8 cellular contexts compared by ENCODE assay signal in the genomic region with DNA sequence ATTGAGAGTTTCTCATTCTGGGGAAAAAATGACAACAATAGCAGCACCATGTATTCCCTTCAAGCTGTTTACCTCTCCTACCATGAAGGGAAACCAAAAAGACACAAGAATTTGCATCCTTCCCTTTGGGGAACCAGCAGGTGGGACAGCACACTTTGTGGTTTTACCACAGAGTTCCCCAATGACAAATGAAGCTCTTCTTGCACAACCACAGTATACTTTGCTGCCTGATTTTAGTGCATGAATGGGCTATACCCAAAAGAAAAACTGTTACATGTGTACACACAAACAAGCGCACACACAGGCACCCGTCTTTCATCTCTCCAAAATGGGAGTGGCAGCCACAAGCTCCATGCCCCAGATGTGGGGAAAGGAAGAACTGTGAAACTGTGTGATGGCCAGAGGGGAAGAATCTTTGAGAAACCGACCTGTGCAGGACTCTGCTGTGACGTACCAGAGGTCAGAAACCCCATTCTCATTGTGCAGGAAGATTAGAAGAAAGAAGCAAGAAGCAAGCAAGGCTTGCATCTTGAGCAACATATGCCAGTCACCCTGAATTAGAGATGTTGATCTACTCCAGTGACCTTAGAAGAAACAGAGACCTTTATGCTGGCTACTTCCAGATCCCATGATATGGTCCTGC. TPM values are rescaled to one million over a fixed set of nuclear protein-coding genes. Genes with fewer than 3 reads are reported as not detected.
DNase-seq lines count a peak whose midpoint lies in the region; ATAC-seq, FAIRE-seq and TF ChIP-seq lines count a peak whose summit lies in the region.

No MANE protein-coding gene starts in this region.

- no peaks in the 10 kb centered on the region for H3K9me3 ChIP-seq in MM.1S (replicated peaks; ENCODE audit: insufficient read depth, low read length)
- H3K9me3 ChIP-seq in H1 (ENCODE audit: insufficient read depth in 2 of 2, low read depth in 1 of 2, low read length in 1 of 2) = no peaks in the 10 kb centered on the region
- no peaks in the 10 kb centered on the region for H3K9me3 ChIP-seq in neural progenitor cell (ENCODE audit: low read depth)

- H3K56ac ChIP-seq in H1 (replicated peaks; ENCODE audit: insufficient read length, low read depth, low read length) = no peak overlapping the region

- peaks cover 20% of the 10 kb centered on the region for H3K4me1 ChIP-seq in MM.1S (ENCODE audit: low read length)
- peaks cover 0 to 1% (median 0%) of the 10 kb centered on the region in 4 experiments; a peak in 2 of 7 replicates for H3K4me1 ChIP-seq in H1 (replicated peaks in 1 of 4; ENCODE audit: control insufficient read depth in 3 of 4, insufficient read depth in 4 of 4, low read length in 3 of 4)
- no peaks in the 10 kb centered on the region for H3K4me1 ChIP-seq in neural progenitor cell

- POLR2A ChIA-PET in H1 (lab: Charles Lee; ENCODE audit: partially characterized antibody) = interaction anchor here (1.5 kb wide), 1 partner anchor 93 kb away, joined by 3 read pairs; no protein-coding TSS in a partner anchor

- no peaks in the 10 kb centered on the region for H3K79me1 ChIP-seq in H1 (ENCODE audit: low read depth, low read length)

- H2AK5ac ChIP-seq in H1 (ENCODE audit: low read depth, low read length) = no peak overlapping the region

- 92% methylated on average over 4 of the region's 4 CpGs; no CpG with 5 or more reads in 1 of the 2 experiments for WGBS in H1 (ENCODE audit: extremely low coverage in 1 of 2, insufficient coverage in 1 of 2, insufficient read length in 1 of 2, insufficient replicate concordance in 2 of 2, low coverage in 1 of 2, low lambda C conversion rate in 2 of 2, missing lambda C conversion rate in 1 of 2), 2 experiments

- no peak overlapping the region for H2BK12ac ChIP-seq in H1 (ENCODE audit: low read depth, low read length)

- H3K36me3 ChIP-seq in MM.1S (replicated peaks; ENCODE audit: insufficient read depth, low read length) (no peaks in the 10 kb centered on the region), H1 (ENCODE audit: control insufficient read depth in 2 of 4, insufficient read depth in 4 of 4, low read length in 3 of 4) (no peaks in the 10 kb centered on the region), neural progenitor cell (no peaks in the 10 kb centered on the region)

- TF ChIP-seq EP300 in H1 (IDR thresholded peaks at IDR 0.05; ENCODE audit: borderline replicate concordance in 1 of 2, low read depth in 2 of 2, low read length in 2 of 2) = no peak

- peak; percentile 61 for ATAC-seq in GM18499 (IDR thresholded peaks at IDR 0.05; ENCODE audit: insufficient read depth, unreplicated experiment)
- peak; percentile 74 for ATAC-seq in GM21737 (IDR thresholded peaks at IDR 0.05; ENCODE audit: unreplicated experiment)

- H3K79me2 ChIP-seq in MM.1S (ENCODE audit: low read length) (no peaks in the 10 kb centered on the region), H1 (ENCODE audit: control insufficient read depth in 1 of 2, insufficient read depth in 2 of 2, low read length in 2 of 2) (no peaks in the 10 kb centered on the region), neural progenitor cell (ENCODE audit: low read depth) (peaks cover 14% of the 10 kb centered on the region)

- H3F3A ChIP-seq in MM.1S (ENCODE audit: insufficient read depth, low read length) (peaks cover 36% of the 10 kb centered on the region), neural progenitor cell (ENCODE audit: low read depth) (peaks cover 20% of the 10 kb centered on the region)

- H4K20me1 ChIP-seq in MM.1S (ENCODE audit: insufficient read depth, low read length) (no peaks in the 10 kb centered on the region), H1 (replicated peaks in 1 of 2; ENCODE audit: control insufficient read depth in 1 of 2, insufficient read depth in 2 of 2, low read length in 2 of 2) (no peaks in the 10 kb centered on the region), neural progenitor cell (ENCODE audit: low read depth) (no peaks in the 10 kb centered on the region)

- TF ChIP-seq RAD21 in H1 (IDR thresholded peaks at IDR 0.05 in 1 of 2, conservative IDR thresholded peaks at IDR 0.05 in 1 of 2; ENCODE audit: low read depth in 2 of 2, low read length in 2 of 2) = no peak

- CTCF ChIA-PET in H1 (lab: Charles Lee; ENCODE audit: partially characterized antibody) = interaction anchor here (1.0 to 1.6 kb wide), 5 partner anchors 17 to 167 kb away, joined by 3 to 4 read pairs (median 3); no protein-coding TSS in a partner anchor

- H3K4me3 Mint-ChIP-seq in neural progenitor cell = no peak overlapping the region
- no peak overlapping the region for H3K4me3 Mint-ChIP-seq in progenitor cell of endocrine pancreas (ENCODE audit: low read depth)

- H4K5ac ChIP-seq in H1 (ENCODE audit: insufficient read length, low read depth, low read length) = no peak overlapping the region

- H3K4me2 ChIP-seq in MM.1S (ENCODE audit: low read depth, low read length) = peak overlapping the region; percentile 71
- no peak overlapping the region for H3K4me2 ChIP-seq in H1 (ENCODE audit: insufficient read depth in 1 of 2, low read depth in 2 of 2, low read length in 2 of 2)
- no peak overlapping the region for H3K4me2 ChIP-seq in neural progenitor cell

- no peak overlapping the region; the same call in 1 of the 2 replicates for H2BK20ac ChIP-seq in H1 (ENCODE audit: low read length)

- H2AFZ ChIP-seq in MM.1S (ENCODE audit: low read length) = 0 out of 2 replicates have a peak overlapping the region, but pooled peaks have one; percentile 2
- 0 out of 2 replicates have a peak overlapping the region, but pooled peaks have one; percentile 25 for H2AFZ ChIP-seq in H1 (ENCODE audit: low read length)
- H2AFZ ChIP-seq in neural progenitor cell (replicated peaks) = no peak overlapping the region

- H3K27me3 ChIP-seq in MM.1S (replicated peaks; ENCODE audit: insufficient read depth, low read length) = peaks cover 19% of the 10 kb centered on the region
- H3K27me3 ChIP-seq in H1 (replicated peaks in 1 of 4; ENCODE audit: control insufficient read depth in 3 of 4, extremely low read depth in 1 of 4, insufficient read depth in 3 of 4, low read length in 3 of 4) = peaks cover 0 to 3% (median 1%) of the 10 kb centered on the region in 4 experiments; a peak in 3 of 7 replicates
- H3K27me3 ChIP-seq in neural progenitor cell = no peaks in the 10 kb centered on the region

- H3K27ac ChIP-seq in MM.1S (ENCODE audit: low read length) (peak overlapping the region; percentile 46; the same call in 1 of the 2 replicates), H1 (ENCODE audit: low read depth, low read length) (no peak overlapping the region), neural progenitor cell (no peak overlapping the region)

- H3K27ac Mint-ChIP-seq in neural progenitor cell (no peak overlapping the region), progenitor cell of endocrine pancreas (no peak overlapping the region)

- no peak overlapping the region for H2BK15ac ChIP-seq in H1 (ENCODE audit: low read length)

- H3K9me2 ChIP-seq in MM.1S (replicated peaks; ENCODE audit: insufficient read depth, low read length) = no peaks in the 10 kb centered on the region

- H3K9me3 Mint-ChIP-seq in neural progenitor cell = peaks cover under 1% of the 10 kb centered on the region
- no peaks in the 10 kb centered on the region for H3K9me3 Mint-ChIP-seq in progenitor cell of endocrine pancreas (ENCODE audit: low read depth)

- H3K36me3 Mint-ChIP-seq in neural progenitor cell (no peaks in the 10 kb centered on the region), progenitor cell of endocrine pancreas (ENCODE audit: insufficient read depth) (no peaks in the 10 kb centered on the region)

- H3K4me1 Mint-ChIP-seq in neural progenitor cell = peaks cover 5% of the 10 kb centered on the region
- peaks cover 11% of the 10 kb centered on the region for H3K4me1 Mint-ChIP-seq in progenitor cell of endocrine pancreas (ENCODE audit: low read depth)

- H3K14ac ChIP-seq in H1 (ENCODE audit: insufficient read length) = no peak overlapping the region

- no peak overlapping the region for H3K4ac ChIP-seq in H1 (replicated peaks; ENCODE audit: insufficient read length, low read depth, low read length)

- no peak overlapping the region for H4K8ac ChIP-seq in H1 (ENCODE audit: extremely low read depth, insufficient read depth, low read length)

- no peak overlapping the region for H2BK5ac ChIP-seq in H1 (ENCODE audit: low read depth, low read length)

- peak; percentile 80 for DNase-seq in MM.1S
- no peak for DNase-seq in H1 (ENCODE audit: low read depth in 1 of 2, low spot score in 2 of 2)
- DNase-seq in activated CD4-positive, CD25-positive, alpha-beta regulatory T cell treated with anti-CD3 and anti-CD28 coated beads, Interleukin-2, amount 50 U/mL, for 72 hours = no peak
- DNase-seq in neural progenitor cell (ENCODE audit: low spot score) = no peak
- no peak for DNase-seq in SHP77 (lab: John Stamatoyannopoulos, UW)
- no peak for DNase-seq in progenitor cell of endocrine pancreas (ENCODE audit: low spot score, unreplicated experiment)

- peaks cover 17% of the 10 kb centered on the region; the same call in 1 of the 2 replicates for H3K23me2 ChIP-seq in H1 (ENCODE audit: low read depth, low read length)

- H3K27me3 Mint-ChIP-seq in neural progenitor cell (ENCODE audit: insufficient read depth, low read depth) (peaks cover 6% of the 10 kb centered on the region), progenitor cell of endocrine pancreas (no peaks in the 10 kb centered on the region)

- no peak overlapping the region for H2BK120ac ChIP-seq in H1 (replicated peaks; ENCODE audit: low read depth, low read length)

- H3K4me3 ChIP-seq in MM.1S (ENCODE audit: low read length) (peak overlapping the region; percentile 6; the same call in 1 of the 2 replicates), H1 (ENCODE audit: extremely low read depth in 1 of 4, insufficient read depth in 2 of 4, low read depth in 3 of 4, low read length in 4 of 4) (no peak overlapping the region), neural progenitor cell (no peak overlapping the region)

- no peak overlapping the region for H3K23ac ChIP-seq in H1 (ENCODE audit: insufficient read length)

- TF ChIP-seq CTCF in MM.1S (IDR thresholded peaks at IDR 0.05; ENCODE audit: low read length) (no peak), H1 (IDR thresholded peaks at IDR 0.05; ENCODE audit: control extremely low read depth in 1 of 3, insufficient read depth in 1 of 3, low read depth in 1 of 3, low read length in 3 of 3) (no peak), neural progenitor cell (IDR thresholded peaks at IDR 0.05) (no peak), progenitor cell of endocrine pancreas (IDR thresholded peaks at IDR 0.05; ENCODE audit: unreplicated experiment) (no peak)

- no peak overlapping the region for H3K18ac ChIP-seq in H1 (ENCODE audit: extremely low read depth, low read length)

- no peak for TF ChIP-seq POLR2A in H1 (IDR thresholded peaks at IDR 0.05; ENCODE audit: control extremely low read depth in 1 of 2, low read depth in 2 of 2, low read length in 2 of 2)

- H4K91ac ChIP-seq in H1 (replicated peaks; ENCODE audit: insufficient read length, low read length) = no peak overlapping the region

- H3K9ac ChIP-seq in MM.1S (ENCODE audit: low read length) (no peak overlapping the region), H1 (replicated peaks in 1 of 4; ENCODE audit: extremely low read depth in 1 of 4, low read depth in 3 of 4, low read length in 3 of 4) (no peak overlapping the region), neural progenitor cell (no peak overlapping the region)

- FAIRE-seq in H1 (lab: Jason Lieb, UNC) = no peak

RNA-seq across cellular contexts. Expression of gene MAML3, which starts 2.7 kb away (rescaled TPM):
- total RNA-seq in H1 (2021; fragmentation: NEBNext Ultra II Directional; extraction: Animal tissue kit (Norgen Biotek cat#: 25700)) = 5.6 and 5.7 TPM in 2 replicates
- polyA plus RNA-seq in H1 (2011; rRNA removed) = 2.1 and 2.7 TPM in 2 replicates
- 3.0 TPM for polyA plus RNA-seq in H1 (2011; cell fraction: cytosol; rRNA removed)
- polyA plus RNA-seq in H1 (2011; cell fraction: nucleus; rRNA removed) = 3.8 TPM
- polyA plus RNA-seq in H1 (2012, experiment 1 of 2) = 2.1 to 2.6 TPM (median 2.2 TPM) in 4 replicates
- 0.34 TPM for polyA plus RNA-seq in H1 (2012, experiment 2 of 2)
- 4.8 TPM for polyA plus RNA-seq in H1 (2013, experiment 1 of 2)
- 4.9 TPM for polyA plus RNA-seq in H1 (2013, experiment 2 of 2)
- polyA minus RNA-seq in H1 (2011; rRNA and poly(A)+ RNA removed) = 4.6 and 6.1 TPM in 2 replicates
- 4.1 TPM for polyA minus RNA-seq in H1 (2011; cell fraction: cytosol; rRNA and poly(A)+ RNA removed)
- polyA minus RNA-seq in H1 (2011; cell fraction: nucleus; rRNA and poly(A)+ RNA removed) = 11.6 TPM
- total RNA-seq in neural progenitor cell (ENCODE audit: low replicate concordance) (13.5 and 14.4 TPM in 2 replicates), progenitor cell of endocrine pancreas (44.4 and 48.5 TPM in 2 replicates)
